In the genomic region with DNA sequence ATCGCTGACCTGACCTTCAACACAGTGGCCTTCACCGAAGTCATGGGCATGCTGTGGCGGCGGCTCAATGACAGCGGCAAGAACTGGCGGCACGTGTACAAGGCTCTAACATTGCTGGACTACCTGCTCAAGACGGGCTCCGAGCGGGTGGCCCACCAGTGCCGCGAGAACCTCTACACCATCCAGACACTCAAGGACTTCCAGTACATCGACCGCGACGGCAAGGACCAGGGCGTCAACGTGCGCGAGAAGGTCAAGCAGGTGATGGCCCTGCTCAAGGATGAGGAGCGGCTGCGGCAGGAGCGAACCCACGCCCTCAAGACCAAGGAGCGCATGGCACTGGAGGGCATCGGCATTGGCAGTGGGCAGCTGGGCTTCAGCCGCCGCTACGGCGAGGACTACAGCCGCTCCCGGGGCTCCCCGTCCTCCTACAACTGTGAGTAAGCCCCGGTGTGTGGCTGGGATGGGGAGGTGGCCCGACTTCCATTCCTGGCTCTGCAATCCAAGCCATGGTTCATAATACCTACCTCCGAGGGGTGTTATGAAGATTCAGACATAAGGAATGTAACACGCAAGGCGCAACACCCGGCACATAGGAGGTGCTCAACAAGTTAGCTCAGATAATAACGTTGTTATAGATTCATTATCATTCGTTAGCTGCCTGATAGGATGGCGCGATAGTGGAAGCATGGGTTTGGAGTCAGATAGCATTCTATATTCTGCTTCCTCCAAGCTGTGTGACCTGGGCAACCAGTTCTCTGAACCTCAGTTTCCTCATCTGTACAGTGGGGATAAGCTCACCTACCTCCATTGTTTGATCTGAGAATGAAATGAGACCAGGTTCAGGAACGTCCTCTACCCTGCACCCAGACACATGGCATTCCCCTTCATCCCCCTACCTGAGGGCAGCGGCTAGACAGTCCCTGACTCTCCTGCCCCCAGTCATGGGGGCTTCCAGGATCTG, we compare ENCODE assay signal across 22 cellular contexts. TPM values are rescaled to one million over a fixed set of nuclear protein-coding genes. Genes with fewer than 3 reads are reported as not detected.
"Had no signal": no experiment of that assay in that cellular context is flagged by ENCODE, and none has a peak within 500 bp of the region (broad histone marks: within the 10 kb centered on the region; RNA-seq: fewer than 3 reads in every experiment).

No MANE protein-coding gene starts in this region.

- H3K4me3 ChIP-seq: gastrocnemius medialis, left lung, ovary, smooth muscle cell, thoracic aorta had no signal

- H3K9me3 ChIP-seq: gastrocnemius medialis, left lung, ovary, thoracic aorta had no signal

- H3K4me2 ChIP-seq: smooth muscle cell had no signal

- H3K36me3 ChIP-seq: gastrocnemius medialis, left lung, ovary, thoracic aorta had no signal

- FAIRE-seq: bronchial epithelial cell had no signal

- ATAC-seq: activated CD8-positive, alpha-beta memory T cell treated with anti-CD3 and anti-CD28 coated beads, Interleukin-2, amount 10 ng/mL, durations not matched to agents 7 days and 5 days; gastrocnemius medialis; left lung; sciatic nerve; stimulated activated effector memory CD8-positive, alpha-beta T cell treated with anti-CD3 and anti-CD28 coated beads, Interleukin-12 subunit alpha, Interleukin-12 subunit beta, amount 100 ng/mL, for 72 hours; WTC11 had no signal

- H3K27me3 ChIP-seq: ovary had no signal

- H3K27ac ChIP-seq: gastrocnemius medialis, left lung, thoracic aorta had no signal

- DNase-seq: activated CD4-positive, alpha-beta memory T cell treated with anti-CD3 and anti-CD28 coated beads, Interleukin-2, amount 10 ng/mL, durations not matched to agents 7 days and 5 days; activated CD4-positive, alpha-beta T cell treated with anti-CD3 and anti-CD28 coated beads for 4 hours; activated CD8-positive, alpha-beta memory T cell treated with anti-CD3 and anti-CD28 coated beads, Interleukin-2, amount 10 ng/mL, durations not matched to agents 7 days and 5 days; cerebellar nuclear complex; cortex of kidney; gastrocnemius medialis; head of caudate nucleus; midbrain; stimulated activated CD4-positive, alpha-beta T cell treated with anti-CD3 and anti-CD28 coated beads, Interleukin-4, amount 100 ng/mL, for 24 hours had no signal

RNA-seq across cellular contexts. Expression of a gene that starts 4.4 kb away (rescaled TPM):
- total RNA-seq: activated CD4-positive, alpha-beta memory T cell treated with anti-CD3 and anti-CD28 coated beads, Interleukin-2, amount 10 ng/mL, durations not matched to agents 7 days and 5 days; activated CD8-positive, alpha-beta memory T cell treated with anti-CD3 and anti-CD28 coated beads, Interleukin-2, amount 10 ng/mL, durations not matched to agents 7 days and 5 days; gastrocnemius medialis; lung microvascular endothelial cell; myocyte; neural crest cell had no signal

RNA-seq across cellular contexts. Expression of a gene that starts 23.6 kb away (rescaled TPM):
- total RNA-seq: activated CD4-positive, alpha-beta memory T cell treated with anti-CD3 and anti-CD28 coated beads, Interleukin-2, amount 10 ng/mL, durations not matched to agents 7 days and 5 days; activated CD8-positive, alpha-beta memory T cell treated with anti-CD3 and anti-CD28 coated beads, Interleukin-2, amount 10 ng/mL, durations not matched to agents 7 days and 5 days; bronchial epithelial cell; kidney epithelial cell; lung microvascular endothelial cell; pulmonary artery endothelial cell had no signal

RNA-seq across cellular contexts. Expression of a gene that starts 28.7 kb away (rescaled TPM):
- total RNA-seq: gastrocnemius medialis had no signal
